Comparison of ENCODE assay signal across 1 cellular context in genomic region chr7:116477646-116478045, GRCh38.
TF ChIP-seq lines count a peak whose summit lies in the region.

No MANE protein-coding gene starts in this region.

TF ChIP-seq in K562, 482 proteins besides CTCF, POLR2A, EP300 and RAD21:
- TF ChIP-seq ETV1 (tag; conservative IDR thresholded peaks at IDR 0.05; ENCODE audit: low read depth): no peak
- no peak for TF ChIP-seq ZNF146 (CRISPR knock-in tag; IDR thresholded peaks at IDR 0.05; ENCODE audit: unreplicated experiment)
- TF ChIP-seq ZNF584 (CRISPR knock-in tag; IDR thresholded peaks at IDR 0.05; ENCODE audit: low read depth): no peak
- no peak for TF ChIP-seq E2F4 (CRISPR knock-in tag; IDR thresholded peaks at IDR 0.05; ENCODE audit: low read depth)
- TF ChIP-seq ZNF384 (IDR thresholded peaks at IDR 0.05; ENCODE audit: low read depth, low read length): no peak
- no peak for TF ChIP-seq JUNB (CRISPR knock-in tag; conservative IDR thresholded peaks at IDR 0.05)
- no peak for TF ChIP-seq ZNF644 (tag; IDR thresholded peaks at IDR 0.05; ENCODE audit: low read depth)
- TF ChIP-seq KDM1A (IDR thresholded peaks at IDR 0.05): no peak
- no peak for TF ChIP-seq CREB3 (tag; conservative IDR thresholded peaks at IDR 0.05; ENCODE audit: low read depth)
- no peak for TF ChIP-seq NR4A1 (CRISPR knock-in tag; IDR thresholded peaks at IDR 0.05)
- no peak for TF ChIP-seq NR4A1 (tag; IDR thresholded peaks at IDR 0.05)
- no peak for TF ChIP-seq TCF7 (IDR thresholded peaks at IDR 0.05; ENCODE audit: borderline replicate concordance)
- no peak for TF ChIP-seq PHB (CRISPR knock-in tag; IDR thresholded peaks at IDR 0.05)
- TF ChIP-seq ZNF41 (CRISPR knock-in tag; conservative IDR thresholded peaks at IDR 0.05): no peak
- no peak for TF ChIP-seq HOXB6 (CRISPR knock-in tag; IDR thresholded peaks at IDR 0.05; ENCODE audit: borderline replicate concordance)
- TF ChIP-seq UBTF (IDR thresholded peaks at IDR 0.05; ENCODE audit: borderline replicate concordance in 1 of 2, low read depth in 2 of 2, low read length in 2 of 2): no peak
- TF ChIP-seq GATA2 (CRISPR knock-in tag; IDR thresholded peaks at IDR 0.05): no peak
- TF ChIP-seq ZNF134 (CRISPR knock-in tag; conservative IDR thresholded peaks at IDR 0.05): no peak
- TF ChIP-seq HIVEP1 (CRISPR knock-in tag; IDR thresholded peaks at IDR 0.05): no peak
TF ChIP-seq in K562: peak in this region for 0.
